Comparison of ENCODE assay signal across 8 cellular contexts in the genomic region with DNA sequence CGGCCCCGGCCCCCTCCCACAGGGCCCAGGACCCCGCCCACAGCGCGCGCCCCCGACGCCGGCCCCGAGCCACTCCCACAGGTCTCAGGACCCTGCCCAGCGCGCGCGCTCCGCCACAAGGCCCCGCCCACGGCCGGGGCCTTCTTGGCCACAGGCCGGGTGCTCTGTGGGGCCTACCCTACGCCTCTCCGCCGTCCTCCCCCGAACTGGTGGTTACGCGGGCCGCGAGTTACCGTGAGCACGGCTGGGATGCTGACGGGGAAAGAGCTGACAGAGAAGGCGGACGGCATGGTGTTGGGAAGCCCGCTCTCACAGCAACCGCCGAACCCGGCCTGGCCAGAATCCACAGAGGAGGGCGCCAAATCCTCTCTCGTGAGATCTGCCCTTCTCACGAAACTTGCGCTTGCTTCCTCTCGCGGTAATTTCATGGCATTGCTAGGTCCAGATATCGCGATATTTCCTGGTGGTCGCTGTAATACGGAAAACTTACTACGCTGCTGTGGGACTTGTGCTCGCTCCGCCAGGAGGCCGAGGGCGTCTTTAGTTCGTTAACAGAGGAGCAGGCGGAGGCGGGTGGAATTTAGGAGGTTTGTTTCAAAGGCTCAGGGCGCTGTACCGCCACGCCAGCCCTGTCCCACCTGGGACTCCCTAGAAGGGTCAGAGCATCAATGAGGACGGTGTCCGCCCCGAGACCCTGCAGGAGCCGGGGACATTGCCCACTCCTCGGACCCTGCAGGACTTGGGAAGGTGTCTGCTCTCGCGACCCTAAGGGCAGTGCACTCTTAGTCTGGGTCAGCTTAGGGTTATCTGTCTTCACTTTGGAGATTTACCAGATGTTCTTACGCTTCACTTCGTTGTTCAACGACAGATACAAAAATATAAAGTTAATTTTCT. TPM values are rescaled to one million over a fixed set of nuclear protein-coding genes. Genes with fewer than 3 reads are reported as not detected.
DNase-seq lines count a peak whose midpoint lies in the region; FAIRE-seq and TF ChIP-seq lines count a peak whose summit lies in the region.

A gene (minus strand): TSS at position 351 of the 894 bp plus-strand sequence. CDS start 61 bp downstream, at position 290.

- H3K9me3 ChIP-seq in neuron (ENCODE audit: low read length) (no peaks in the 10 kb centered on the region), tibial nerve (no peaks in the 10 kb centered on the region)

- H3K36me3 ChIP-seq in neuron (ENCODE audit: insufficient read depth, low read length) (peaks cover 6% of the 10 kb centered on the region), tibial nerve (peaks cover 0 to 17% (median 3%) of the 10 kb centered on the region in 3 donors)

- POLR2A ChIA-PET in RWPE1 (lab: Yijun Ruan, JAX; ENCODE audit: low non-redundant PET), result no interaction called here

- FAIRE-seq in H54 (lab: Jason Lieb, UNC), result peak; percentile 75

- no peaks in the 10 kb centered on the region for H3K27me3 ChIP-seq in neuron (ENCODE audit: insufficient read depth, low read length)
- H3K27me3 ChIP-seq in tibial nerve, result no peaks in the 10 kb centered on the region

- H3K4me1 ChIP-seq in neuron (ENCODE audit: insufficient read depth, low read length) (peaks cover 25% of the 10 kb centered on the region), tibial nerve (peaks cover 0 to 33% (median 8%) of the 10 kb centered on the region in 4 donors)

- TF ChIP-seq CTCF in RWPE1 (conservative IDR thresholded peaks at IDR 0.05; ENCODE audit: low read depth) (no peak), foreskin fibroblast (IDR thresholded peaks at IDR 0.05; ENCODE audit: low read depth, low read length) (peak; percentile 16), tibial nerve (IDR thresholded peaks at IDR 0.05) (peak; percentile 29 to 74 (median 38))

- H3K27ac ChIP-seq in RWPE1, result peak within 1 kb of the TSS; percentile 99
- peak within 1 kb of the TSS; percentile 93 to 99 (median 99) for H3K27ac ChIP-seq in tibial nerve

- peak within 1 kb of the TSS; percentile 49 for H2AFZ ChIP-seq in neuron (ENCODE audit: low read depth, low read length)

- CTCF ChIA-PET in RWPE1 (lab: Yijun Ruan, JAX), result interaction anchor here (0.6 kb wide), 1 partner anchor 160 kb away, joined by 3 read pairs; no protein-coding TSS in a partner anchor

- peak within 1 kb of the TSS; percentile 79 to 91 for H3K4me3 ChIP-seq in foreskin fibroblast (ENCODE audit: low read depth in 1 of 2, low read length in 2 of 2)
- peak within 1 kb of the TSS; percentile 82 for H3K4me3 ChIP-seq in neuron (ENCODE audit: low read length)
- H3K4me3 ChIP-seq in tibial nerve, result peak within 1 kb of the TSS; percentile 75 to 97 (median 82)

- peak; percentile 22 to 98 for TF ChIP-seq EP300 in tibial nerve (IDR thresholded peaks at IDR 0.05)

- TF ChIP-seq POLR2A in H54 (IDR thresholded peaks at IDR 0.05; ENCODE audit: low read depth, low read length) (peak; percentile 76), tibial nerve (IDR thresholded peaks at IDR 0.05) (peak; percentile 82 to 92)

- 1% methylated on average over 29 to 50 of the region's 67 CpGs for WGBS in tibial nerve, 2 donors

- DNase-seq in GM03348 (ENCODE audit: low spot score), result peak; percentile 90
- DNase-seq in H54 (ENCODE audit: insufficient read length, low spot score), result peak; percentile 86
- peak; percentile 97 for DNase-seq in LoVo (ENCODE audit: low spot score)
- DNase-seq in RWPE1 (ENCODE audit: low spot score), result peak; percentile 86
- peak; percentile 97 for DNase-seq in activated T-helper 9 cell treated with anti-CD3 and anti-CD28 coated beads, Interleukin-2, amount 50 U/mL, for 16 hours (ENCODE audit: low read depth)
- DNase-seq in foreskin fibroblast, result peak; percentile 97 to 99
- DNase-seq in tibial nerve (ENCODE audit: low spot score in 2 of 2), result peak; percentile 90 to 97

RNA-seq across cellular contexts. Expression of the gene that starts here (rescaled TPM):
- total RNA-seq in tibial nerve, result 10 to 100 TPM; 20.1 to 44.1 (median 23.4) TPM

Comparison
In these comparisons a context has a peak if more than half of its experiments do, and no peak if none do; other contexts are left out.
1. Peak in every context shown above with its lines: DNase-seq, H3K4me3 ChIP-seq and H3K27ac ChIP-seq.